ENCODE assay signal across 12 cellular contexts in the genomic region with DNA sequence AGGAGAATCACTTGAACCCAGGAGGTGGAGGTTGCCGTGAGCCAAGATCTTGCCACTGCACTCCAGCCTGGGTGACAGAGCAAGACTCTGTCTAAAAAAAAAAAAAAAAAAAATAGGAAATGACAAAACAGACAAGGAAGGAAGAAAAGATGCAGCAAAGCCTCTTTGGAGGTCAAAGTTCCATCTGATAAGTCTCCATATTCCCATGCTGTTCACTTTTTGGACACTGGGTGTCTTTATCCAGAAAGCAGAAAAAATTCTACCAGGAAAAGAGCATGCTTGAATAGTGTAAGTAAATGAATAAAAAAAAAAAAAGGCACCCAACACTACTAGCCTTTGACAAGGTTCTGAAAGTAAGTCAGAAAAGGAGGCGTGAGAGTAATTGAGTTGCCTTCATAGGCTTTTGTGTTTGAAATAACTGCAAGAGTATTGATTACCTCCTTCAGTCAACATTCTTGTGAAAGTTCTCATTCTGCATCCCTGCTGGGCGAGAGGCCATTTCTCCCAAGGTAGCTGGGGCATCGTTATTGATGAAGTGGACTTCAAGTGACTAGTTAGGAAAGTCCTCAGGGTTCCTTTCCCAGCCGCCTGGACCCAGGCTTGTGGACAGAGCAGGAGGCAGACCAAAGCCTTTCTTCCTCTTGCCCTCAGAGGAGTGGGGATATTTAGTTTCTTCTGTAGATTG.
A peak's percentile ranks its signal among the peaks of the same experiment; 100 is the strongest.
DNase-seq lines count a peak whose midpoint lies in the region; ATAC-seq and TF ChIP-seq lines count a peak whose summit lies in the region.
"Had no signal": no experiment of that assay in that cellular context is flagged by ENCODE, and none has a peak within 500 bp of the region (broad histone marks: within the 10 kb centered on the region; RNA-seq: fewer than 3 reads in every experiment).

No MANE protein-coding gene starts in this region.

- peak; percentile 45 for DNase-seq in EL
- DNase-seq in NB4 (ENCODE audit: low read depth), result peak; percentile 50
- DNase-seq in epithelial cell of esophagus (ENCODE audit: low read depth), result peak; percentile 16
- DNase-seq in neural progenitor cell (ENCODE audit: low spot score), result no peak
- DNase-seq in stimulated activated naive CD4-positive, alpha-beta T cell treated with Interleukin-2 at 50 U/mL for 16 hours (lab: John Stamatoyannopoulos, UW), result no peak
- no peak for DNase-seq in activated gamma-delta T cell treated with Interleukin-2 at 50 U/mL for 16 hours
- DNase-seq: activated B cell treated with CpG ODN at 0.5 μM for 24 hours; NCI-H2029; stimulated activated CD4-positive, alpha-beta T cell treated with anti-CD3 and anti-CD28 coated beads, Interleukin-2, amount 100 ng/mL, for 24 hours had no signal

- ATAC-seq in activated T-helper 17 cell treated with anti-CD3 and anti-CD28 coated beads, Interleukin-2, amount 50 U/mL, for 72 hours (replicated peaks), result no peak
- ATAC-seq in HG03108 (IDR thresholded peaks at IDR 0.05; ENCODE audit: unreplicated experiment), result no peak

- H4K20me1 ChIP-seq in neural progenitor cell (ENCODE audit: low read depth), result no peaks in the 10 kb centered on the region

- no peak overlapping the region for H3K9ac ChIP-seq in neural progenitor cell

- no peaks in the 10 kb centered on the region for H3K4me1 Mint-ChIP-seq in neural progenitor cell
- H3K4me1 Mint-ChIP-seq in activated T-helper 17 cell treated with anti-CD3 and anti-CD28 coated beads, Interleukin-2, amount 50 U/mL, for 72 hours, result no peaks in the 10 kb centered on the region

- no peaks in the 10 kb centered on the region for H3K79me2 ChIP-seq in neural progenitor cell (ENCODE audit: low read depth)

- no peaks in the 10 kb centered on the region for H3K9me3 ChIP-seq in neural progenitor cell (ENCODE audit: low read depth)
- H3K9me3 ChIP-seq: ascending aorta had no signal

- no peak for TF ChIP-seq POLR2A in NB4 (IDR thresholded peaks at IDR 0.05; ENCODE audit: extremely low read depth, insufficient read length)

- no peaks in the 10 kb centered on the region for H3F3A ChIP-seq in neural progenitor cell (ENCODE audit: low read depth)

- no peaks in the 10 kb centered on the region for H3K9me3 Mint-ChIP-seq in neural progenitor cell
- no peaks in the 10 kb centered on the region for H3K9me3 Mint-ChIP-seq in activated T-helper 17 cell treated with anti-CD3 and anti-CD28 coated beads, Interleukin-2, amount 50 U/mL, for 72 hours
- H3K9me3 Mint-ChIP-seq: activated B cell treated with CpG ODN at 0.5 μM for 24 hours had no signal

- no peak overlapping the region for H3K27ac Mint-ChIP-seq in neural progenitor cell
- no peak overlapping the region for H3K27ac Mint-ChIP-seq in activated T-helper 17 cell treated with anti-CD3 and anti-CD28 coated beads, Interleukin-2, amount 50 U/mL, for 72 hours
- H3K27ac Mint-ChIP-seq: activated B cell treated with CpG ODN at 0.5 μM for 24 hours had no signal

- H3K36me3 ChIP-seq in neural progenitor cell, result no peaks in the 10 kb centered on the region
- H3K36me3 ChIP-seq: ascending aorta had no signal

- H3K27ac ChIP-seq in neural progenitor cell, result no peak overlapping the region
- H3K27ac ChIP-seq: ascending aorta had no signal

- no peak overlapping the region for H3K4me2 ChIP-seq in neural progenitor cell

- H3K4me3 ChIP-seq in NB4 (ENCODE audit: low read depth, low read length) (no peak overlapping the region), epithelial cell of esophagus (ENCODE audit: low read length) (no peak overlapping the region), neural progenitor cell (no peak overlapping the region)
- H3K4me3 ChIP-seq: ascending aorta had no signal

- no peaks in the 10 kb centered on the region for H3K36me3 Mint-ChIP-seq in neural progenitor cell
- no peaks in the 10 kb centered on the region for H3K36me3 Mint-ChIP-seq in activated T-helper 17 cell treated with anti-CD3 and anti-CD28 coated beads, Interleukin-2, amount 50 U/mL, for 72 hours (ENCODE audit: low read depth)

- no peak overlapping the region for H3K4me3 Mint-ChIP-seq in neural progenitor cell
- H3K4me3 Mint-ChIP-seq in activated T-helper 17 cell treated with anti-CD3 and anti-CD28 coated beads, Interleukin-2, amount 50 U/mL, for 72 hours, result no peak overlapping the region
- H3K4me3 Mint-ChIP-seq: activated B cell treated with CpG ODN at 0.5 μM for 24 hours had no signal

- no peaks in the 10 kb centered on the region for H3K27me3 ChIP-seq in neural progenitor cell
- H3K27me3 ChIP-seq: ascending aorta had no signal

- H3K4me1 ChIP-seq in neural progenitor cell, result no peaks in the 10 kb centered on the region
- H3K4me1 ChIP-seq: ascending aorta had no signal

- TF ChIP-seq CTCF in NB4 (IDR thresholded peaks at IDR 0.05; ENCODE audit: low read depth, low read length) (no peak), epithelial cell of esophagus (IDR thresholded peaks at IDR 0.05; ENCODE audit: insufficient read depth, low read depth, low read length, missing control alignments) (peak; percentile 37), neural progenitor cell (IDR thresholded peaks at IDR 0.05) (no peak)

- peak overlapping the region; percentile 6 for H2AFZ ChIP-seq in neural progenitor cell (replicated peaks)

- H3K27me3 Mint-ChIP-seq in neural progenitor cell (ENCODE audit: insufficient read depth, low read depth), result peaks cover 2% of the 10 kb centered on the region
- no peaks in the 10 kb centered on the region for H3K27me3 Mint-ChIP-seq in activated T-helper 17 cell treated with anti-CD3 and anti-CD28 coated beads, Interleukin-2, amount 50 U/mL, for 72 hours

Comparison
In these comparisons a context has a peak if more than half of its experiments do, and no peak if none do; other contexts are left out.
1. DNase-seq: peak in EL (single experiment), NB4 (single experiment) and epithelial cell of esophagus (single experiment); none in neural progenitor cell (single experiment), stimulated activated naive CD4-positive, alpha-beta T cell treated with Interleukin-2 at 50 U/mL for 16 hours (single experiment) and activated gamma-delta T cell treated with Interleukin-2 at 50 U/mL for 16 hours (single experiment).